ENCODE assay signal across 30 cellular contexts in genomic region chr7:2498708-2499107, GRCh38. TPM values are rescaled to one million over a fixed set of nuclear protein-coding genes. Genes with fewer than 3 reads are reported as not detected.
"Had no signal": no experiment of that assay in that cellular context is flagged by ENCODE, and none has a peak within 500 bp of the region (broad histone marks: within the 10 kb centered on the region; RNA-seq: fewer than 3 reads in every experiment).

No MANE protein-coding gene starts in this region.

- H3K4me2 ChIP-seq: hepatocyte had no signal

- H3K4me3 ChIP-seq: hepatocyte, left lung, lung, upper lobe of left lung had no signal

- H3K27me3 ChIP-seq: brain microvascular endothelial cell, hepatocyte, upper lobe of left lung had no signal

- DNase-seq: activated CD4-positive, alpha-beta T cell treated with anti-CD3 and anti-CD28 coated beads, Interleukin-2, amount 10 ng/mL, durations not matched to agents 7 days and 5 days; activated CD4-positive, CD25-positive, alpha-beta regulatory T cell treated with anti-CD3 and anti-CD28 coated beads, Interleukin-2, amount 50 U/mL, for 72 hours; activated CD8-positive, alpha-beta T cell treated with anti-CD3 and anti-CD28 coated beads, Interleukin-2, amount 10 ng/mL, durations not matched to agents 7 days and 5 days; activated gamma-delta T cell treated with Interleukin-2 at 50 U/mL for 16 hours; anterior cingulate cortex; brain microvascular endothelial cell; caudate nucleus; effector CD8-positive, alpha-beta T cell; foreskin melanocyte; glutamatergic neuron; immature natural killer cell; left lung; naive thymus-derived CD4-positive, alpha-beta T cell; stimulated activated CD4-positive, alpha-beta T cell treated with anti-CD3 and anti-CD28 coated beads, Interleukin-12 subunit alpha, Interleukin-12 subunit beta, amount 100 ng/mL, for 4 hours; stimulated activated CD4-positive, alpha-beta T cell treated with anti-CD3 and anti-CD28 coated beads, Interleukin-4, amount 100 ng/mL, for 4 hours; stimulated activated naive CD8-positive, alpha-beta T cell treated with anti-CD3 and anti-CD28 coated beads, Interleukin-15, Interleukin-2, amounts not matched to agents 100 U/mL and 50 U/mL, for 24 hours; T-helper 2 cell had no signal

- H3K27ac ChIP-seq: brain microvascular endothelial cell, hepatocyte, left lung, upper lobe of left lung had no signal

- H3K79me2 ChIP-seq: hepatocyte had no signal

- FAIRE-seq: endothelial cell of umbilical vein had no signal

- H3K36me3 ChIP-seq: brain microvascular endothelial cell, left lung, upper lobe of left lung had no signal

- H3K9me3 ChIP-seq: left lung, upper lobe of left lung had no signal

- H2AFZ ChIP-seq: hepatocyte had no signal

RNA-seq across cellular contexts. Expression of gene GRIFIN, which starts 22.5 kb away (rescaled TPM):
- total RNA-seq: activated CD4-positive, alpha-beta T cell treated with anti-CD3 and anti-CD28 coated beads, Interleukin-2, amount 10 ng/mL, durations not matched to agents 7 days and 5 days; activated CD8-positive, alpha-beta T cell treated with anti-CD3 and anti-CD28 coated beads, Interleukin-2, amount 10 ng/mL, durations not matched to agents 7 days and 5 days; endothelial cell of umbilical vein; esophagus mucosa; hepatocyte; kidney epithelial cell; left lung; lung; mesenteric fat pad; mucosa of gallbladder; naive thymus-derived CD4-positive, alpha-beta T cell; osteocyte; progenitor cell of endocrine pancreas; skeletal muscle tissue; subcutaneous adipose tissue; upper lobe of left lung had no signal
- polyA plus RNA-seq: endothelial cell of umbilical vein; hepatocyte; immature natural killer cell; lung; naive thymus-derived CD4-positive, alpha-beta T cell; thymus had no signal
